14 cellular contexts compared by ENCODE assay signal in genomic region chr3:13338231-13338630, GRCh38.
A peak's percentile ranks its signal among the peaks of the same experiment; 100 is the strongest.
DNase-seq lines count a peak whose midpoint lies in the region; ATAC-seq, FAIRE-seq and TF ChIP-seq lines count a peak whose summit lies in the region.
"Had no signal": no experiment of that assay in that cellular context is flagged by ENCODE, and none has a peak within 500 bp of the region (broad histone marks: within the 10 kb centered on the region; RNA-seq: fewer than 3 reads in every experiment).

No MANE protein-coding gene starts in this region.

- ATAC-seq in A549 = peak in 1 of 2 experiments; percentile 52; a peak in 3 of 6 replicates
- peak; percentile 34 for ATAC-seq in esophagus mucosa
- no peak for ATAC-seq in GM21717 (IDR thresholded peaks at IDR 0.05; ENCODE audit: unreplicated experiment)
- ATAC-seq in HG03354 (IDR thresholded peaks at IDR 0.05; ENCODE audit: poor library complexity, severe bottlenecking, unreplicated experiment) = no peak
- ATAC-seq: body of pancreas, left colon had no signal

- H3K4me3 ChIP-seq in A549 (no peak overlapping the region), lower leg skin (ENCODE audit: low read depth, poor library complexity, severe bottlenecking) (no peak overlapping the region)
- H3K4me3 ChIP-seq: body of pancreas had no signal

- no peaks in the 10 kb centered on the region for H3K9me3 ChIP-seq in A549
- H3K9me3 ChIP-seq: body of pancreas had no signal

- no peak for FAIRE-seq in A549 (lab: Jason Lieb, UNC)

- H3K27ac ChIP-seq in A549 = peak overlapping the region; percentile 59 to 79; a peak in 5 of 6 replicates
- H3K27ac ChIP-seq: body of pancreas, WERI-Rb-1 had no signal

- no peak overlapping the region for H3K4me2 ChIP-seq in A549

- intact Hi-C loops in lower leg skin (cut with DNase I; ENCODE audit: low total_unique reads) = no loop called here

- POLR2A ChIA-PET in A549 (lab: Yijun Ruan, JAX) = no interaction called here

- TF ChIP-seq POLR2A in A549 (IDR thresholded peaks at IDR 0.05; ENCODE audit: low read length) = no peak
- no peak for TF ChIP-seq POLR2A in lower leg skin (IDR thresholded peaks at IDR 0.05)

- CTCF ChIA-PET in A549 (lab: Yijun Ruan, JAX) = no interaction called here

- DNase-seq in A549 (ENCODE audit: low read depth in 1 of 2, low spot score in 1 of 2) (peak in 1 of 2 experiments; percentile 28), EL (peak; percentile 9), RPMI7951 (ENCODE audit: low read depth) (peak; percentile 9), NCI-H2196 treated with DMSO at 0.1 percent for 48 hours (lab: John Stamatoyannopoulos, UW; ENCODE audit: unreplicated experiment) (no peak), lower leg skin (ENCODE audit: low spot score in 2 of 2) (no peak)
- DNase-seq: body of pancreas, head of caudate nucleus, left colon, NCI-H187 treated with DMSO at 0.1 percent for 48 hours, NCI-H82, WERI-Rb-1 had no signal

- TF ChIP-seq EP300 in A549 (IDR thresholded peaks at IDR 0.05) = no peak

- H3K4me1 ChIP-seq in A549 = peaks cover 10% of the 10 kb centered on the region; the same call in 1 of the 3 replicates

- no peak for TF ChIP-seq CTCF in A549 (IDR thresholded peaks at IDR 0.05)
- TF ChIP-seq CTCF in lower leg skin (IDR thresholded peaks at IDR 0.05) = no peak

- WGBS in A549 (ENCODE audit: missing lambda C conversion rate) = 56% methylated on average over 3 of the region's 3 CpGs
- WGBS in lower leg skin, 2 donors = 84 to 93% methylated on average over 3 of the region's 3 CpGs

- TF ChIP-seq RAD21 in A549 (conservative IDR thresholded peaks at IDR 0.05 in 1 of 2, IDR thresholded peaks at IDR 0.05 in 1 of 2) = no peak

TF ChIP-seq in A549, 52 proteins besides CTCF, POLR2A, EP300 and RAD21:
- TF ChIP-seq MAFK (IDR thresholded peaks at IDR 0.05; ENCODE audit: partially characterized antibody) (peak; percentile 42), RFX5 (IDR thresholded peaks at IDR 0.05) (no peak), EHMT2 (IDR thresholded peaks at IDR 0.05; ENCODE audit: low read depth) (no peak), HMGXB4 (CRISPR knock-in tag; IDR thresholded peaks at IDR 0.05; ENCODE audit: borderline replicate concordance) (no peak), JUN (IDR thresholded peaks at IDR 0.05) (no peak), ESRRA (IDR thresholded peaks at IDR 0.05; ENCODE audit: borderline replicate concordance, low read length) (no peak), SREBF2 (IDR thresholded peaks at IDR 0.05) (no peak), HDAC2 (IDR thresholded peaks at IDR 0.05) (no peak), MAX (IDR thresholded peaks at IDR 0.05) (no peak), TFCP2L1 (CRISPR knock-in tag; IDR thresholded peaks at IDR 0.05) (no peak), NFE2L2 (conservative IDR thresholded peaks at IDR 0.05; ENCODE audit: low read length) (peak; percentile 46; the same call in 1 of the 2 replicates), HOXA7 (CRISPR knock-in tag; IDR thresholded peaks at IDR 0.05) (no peak)
TF ChIP-seq in A549: peak in this region for 2.

Comparison
In these comparisons a context has a peak if more than half of its experiments do, and no peak if none do; other contexts are left out.
1. DNase-seq: peak in EL (single experiment) and RPMI7951 (single experiment); none in NCI-H2196 treated with DMSO at 0.1 percent for 48 hours (single experiment) and lower leg skin (0 of 2).